1 cellular context compared by ENCODE assay signal in the genomic region with DNA sequence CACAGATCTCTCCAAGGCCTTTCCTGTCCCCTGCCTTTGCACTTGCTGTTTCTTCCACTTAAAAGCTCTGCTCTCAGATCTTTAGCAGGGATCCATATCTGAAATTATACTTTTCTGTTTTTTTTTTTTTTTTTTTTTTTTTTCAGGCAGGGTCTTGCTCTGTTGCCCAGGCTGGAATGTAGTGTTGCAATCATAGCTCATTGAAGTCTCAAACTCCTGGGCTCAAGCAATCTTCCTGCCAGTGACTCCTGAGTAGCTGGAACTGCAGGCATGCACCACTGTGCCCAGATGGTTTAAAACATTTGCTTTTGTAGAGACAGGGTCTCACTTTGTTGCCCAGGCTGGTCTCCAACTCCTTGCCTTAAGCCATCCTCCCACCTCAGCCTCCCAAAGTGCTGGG.
TF ChIP-seq lines count a peak whose summit lies in the region.

No MANE protein-coding gene starts in this region.

TF ChIP-seq in endothelial cell of umbilical vein, 7 proteins besides CTCF, POLR2A, EP300 and RAD21:
- TF ChIP-seq FOS (IDR thresholded peaks at IDR 0.05; ENCODE audit: borderline replicate concordance, insufficient read depth, low read length) (no peak), GATA2 (IDR thresholded peaks at IDR 0.05; ENCODE audit: insufficient read depth, insufficient read length, low read depth, low read length) (no peak), POLR2AphosphoS5 (IDR thresholded peaks at IDR 0.05; ENCODE audit: insufficient read depth, low read depth, low read length) (no peak), EZH2 (IDR thresholded peaks at IDR 0.05; ENCODE audit: borderline replicate concordance, low read depth, low read length, severe bottlenecking) (no peak), JUN (IDR thresholded peaks at IDR 0.05; ENCODE audit: borderline replicate concordance, insufficient read depth, insufficient read length, low read depth) (no peak), MYC (IDR thresholded peaks at IDR 0.05; ENCODE audit: low read depth, low read length) (no peak)
- TF ChIP-seq, protein P1, sequence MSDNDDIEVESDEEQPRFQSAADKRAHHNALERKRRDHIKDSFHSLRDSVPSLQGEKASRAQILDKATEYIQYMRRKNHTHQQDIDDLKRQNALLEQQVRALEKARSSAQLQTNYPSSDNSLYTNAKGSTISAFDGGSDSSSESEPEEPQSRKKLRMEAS (IDR thresholded peaks at IDR 0.05; ENCODE audit: insufficient read depth, insufficient read length): no peak
